In the genomic region with DNA sequence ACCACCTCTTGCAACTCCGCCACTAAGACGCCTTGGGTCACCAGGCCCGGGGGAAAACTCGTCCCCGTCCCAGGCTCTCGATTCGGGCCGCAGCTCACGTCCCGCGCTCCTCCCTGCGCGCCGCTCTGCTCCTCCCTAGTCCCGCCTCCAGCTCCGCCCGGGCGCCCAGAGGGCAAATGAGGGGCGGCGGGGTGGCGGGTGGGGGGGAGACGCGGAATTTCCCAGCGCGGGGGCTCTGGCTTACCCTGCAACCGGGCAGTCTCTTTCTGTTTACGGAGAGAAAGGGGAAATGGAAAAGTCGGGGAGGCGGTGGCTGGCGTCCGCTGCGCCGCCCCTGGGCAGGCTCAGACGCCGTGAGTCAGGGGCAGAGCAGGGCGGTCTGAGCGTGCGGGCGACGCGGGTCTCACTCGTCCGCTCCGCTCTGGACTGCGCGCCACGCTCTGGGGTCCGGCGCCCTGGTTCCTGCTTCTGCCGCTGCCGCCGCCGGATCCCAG, we compare ENCODE assay signal across 8 cellular contexts. TPM values are rescaled to one million over a fixed set of nuclear protein-coding genes. Genes with fewer than 3 reads are reported as not detected.
DNase-seq lines count a peak whose midpoint lies in the region; ATAC-seq and TF ChIP-seq lines count a peak whose summit lies in the region.

Gene MAP3K8, plus strand, starts transcription at position 406 of the 494 bp plus-strand sequence. CDS start 4,755 bp downstream, outside the sequence.

- TF ChIP-seq POLR2A in right lobe of liver (IDR thresholded peaks at IDR 0.05): peak; percentile 54

- no peaks in the 10 kb centered on the region for H3K9me3 ChIP-seq in right lobe of liver

- H3K4me3 ChIP-seq in right lobe of liver: peak within 1 kb of the TSS; percentile 81 to 89 (median 85)

- H3K27ac ChIP-seq in right lobe of liver: peak within 1 kb of the TSS; percentile 81 to 99 (median 99)

- H3K4me1 ChIP-seq in right lobe of liver: peaks cover 0 to 20% (median 0%) of the 10 kb centered on the region in 4 donors

- intact Hi-C loops in right lobe of liver (cut with DNase I): no loop called here

- TF ChIP-seq CTCF in right lobe of liver (IDR thresholded peaks at IDR 0.05): no peak

- DNase-seq in ACHN (peak; percentile 89), NCI-H510A (lab: John Stamatoyannopoulos, UW) (peak; percentile 27), dermis blood vessel endothelial cell (peak; percentile 94), right lobe of liver (peak; percentile 92 to 96 (median 96))
- peak; percentile 89 to 92 for DNase-seq in activated CD4-positive, alpha-beta T cell treated with anti-CD3 and anti-CD28 coated beads, Interleukin-2, amount 50 U/mL, for 48 hours
- peak; percentile 83 to 88 for DNase-seq in stimulated activated CD4-positive, alpha-beta T cell treated with anti-CD3 and anti-CD28 coated beads, Interleukin-4, amount 100 ng/mL, for 4 hours

- no peaks in the 10 kb centered on the region for H3K27me3 ChIP-seq in right lobe of liver

- ATAC-seq in GM18519 (IDR thresholded peaks at IDR 0.05; ENCODE audit: low FRiP score, unreplicated experiment) (peak; percentile 34), HG03039 (IDR thresholded peaks at IDR 0.05; ENCODE audit: unreplicated experiment) (peak; percentile 54), right lobe of liver (peak; percentile 83 to 91 (median 86))

- H3K36me3 ChIP-seq in right lobe of liver: peaks cover 0 to 9% (median 0%) of the 10 kb centered on the region in 4 donors

- in situ Hi-C loops in ACHN (cut with HindIII; ENCODE audit: low pct_ligation_motif_present, low pct_unique_long_range_greater_than_20kb, low sequenced_read_pairs): no loop called here

- WGBS in right lobe of liver (ENCODE audit: insufficient coverage, low coverage, low lambda C conversion rate, missing lambda C conversion rate): no CpG with 5 or more reads among the region's 53 CpGs

RNA-seq across cellular contexts. Expression of gene MAP3K8, which starts in this region (rescaled TPM):
- total RNA-seq in dermis blood vessel endothelial cell: 2.5 and 6.3 TPM in 2 replicates
- total RNA-seq in right lobe of liver: 10 to 100 TPM in 1 of 6 experiments, 1 to 10 TPM in 5; 3.1 to 21.9 (median 6.1) TPM

Comparison
In these comparisons a context has a peak if more than half of its experiments do, and no peak if none do; other contexts are left out.
1. Peak in every context shown above with its lines: DNase-seq, ATAC-seq, H3K4me3 ChIP-seq and H3K27ac ChIP-seq.
2. DNase-seq: peak in every context shown above with its lines; median percentile 96 in right lobe of liver; 94 in dermis blood vessel endothelial cell; 90 in activated CD4-positive, alpha-beta T cell treated with anti-CD3 and anti-CD28 coated beads, Interleukin-2, amount 50 U/mL, for 48 hours; 89 in ACHN; 86 in stimulated activated CD4-positive, alpha-beta T cell treated with anti-CD3 and anti-CD28 coated beads, Interleukin-4, amount 100 ng/mL, for 4 hours; 27 in NCI-H510A.
3. ATAC-seq: peak in every context shown above with its lines; median percentile 86 in right lobe of liver; 54 in HG03039; 34 in GM18519.